In genomic region chr1:145991799-145992412, GRCh38 we compare ENCODE assay signal across 10 cellular contexts. TPM values are rescaled to one million over a fixed set of nuclear protein-coding genes. Genes with fewer than 3 reads are reported as not detected.
DNase-seq lines count a peak whose midpoint lies in the region; ATAC-seq, FAIRE-seq and TF ChIP-seq lines count a peak whose summit lies in the region.
"Had no signal": no experiment of that assay in that cellular context is flagged by ENCODE, and none has a peak within 500 bp of the region (broad histone marks: within the 10 kb centered on the region; RNA-seq: fewer than 3 reads in every experiment).

No MANE protein-coding gene starts in this region.

- H4K20me1 ChIP-seq in astrocyte (ENCODE audit: insufficient read depth, low read length) = peaks cover 27% of the 10 kb centered on the region

- H3K4me3 ChIP-seq in astrocyte (ENCODE audit: insufficient read depth, low read depth, low read length) (no peak overlapping the region), upper lobe of left lung (peak overlapping the region; percentile 70 to 89 (median 77))

- TF ChIP-seq CTCF in astrocyte (IDR thresholded peaks at IDR 0.05; ENCODE audit: insufficient read depth, low read depth, low read length) (no peak), upper lobe of left lung (IDR thresholded peaks at IDR 0.05) (no peak), GM13976 (IDR thresholded peaks at IDR 0.05; ENCODE audit: borderline replicate concordance, control extremely low read depth, extremely low read depth, insufficient read depth, missing control alignments) (no peak)

- H3K36me3 Mint-ChIP-seq in activated naive CD4-positive, alpha-beta T cell treated with anti-CD3 and anti-CD28 coated beads, Interleukin-2, amount 50 U/mL, for 24 hours = peaks cover 28% of the 10 kb centered on the region
- H3K36me3 Mint-ChIP-seq in astrocyte (ENCODE audit: low read depth, unreplicated experiment) = peaks cover 30% of the 10 kb centered on the region

- no peaks in the 10 kb centered on the region for H3K27me3 Mint-ChIP-seq in activated naive CD4-positive, alpha-beta T cell treated with anti-CD3 and anti-CD28 coated beads, Interleukin-2, amount 50 U/mL, for 24 hours
- no peaks in the 10 kb centered on the region for H3K27me3 Mint-ChIP-seq in astrocyte (ENCODE audit: low read depth, unreplicated experiment)

- in situ Hi-C loops in GM13976 (cut with MboI; ENCODE audit: low sequenced_read_pairs, unreplicated experiment) = loop anchor here (10.0 kb wide), 1 partner anchor 157 kb away; no protein-coding TSS in a partner anchor

- peaks cover 59% of the 10 kb centered on the region for H3K4me1 Mint-ChIP-seq in activated naive CD4-positive, alpha-beta T cell treated with anti-CD3 and anti-CD28 coated beads, Interleukin-2, amount 50 U/mL, for 24 hours
- peaks cover 8% of the 10 kb centered on the region for H3K4me1 Mint-ChIP-seq in astrocyte (ENCODE audit: low read depth, unreplicated experiment)

- no peaks in the 10 kb centered on the region for H3K9me3 Mint-ChIP-seq in activated naive CD4-positive, alpha-beta T cell treated with anti-CD3 and anti-CD28 coated beads, Interleukin-2, amount 50 U/mL, for 24 hours
- H3K9me3 Mint-ChIP-seq in astrocyte (ENCODE audit: unreplicated experiment) = no peaks in the 10 kb centered on the region

- no peak overlapping the region for H3K9ac ChIP-seq in astrocyte (ENCODE audit: low read length)

- H3K79me2 ChIP-seq in astrocyte (ENCODE audit: insufficient read depth, low read length) = peaks cover 28% of the 10 kb centered on the region

- TF ChIP-seq POLR2A in upper lobe of left lung (IDR thresholded peaks at IDR 0.05) = peak in 3 of 4 donors; percentile 31 to 80 (median 39)

- H3K27me3 ChIP-seq in astrocyte (ENCODE audit: insufficient read depth, low read length) (no peaks in the 10 kb centered on the region), upper lobe of left lung (no peaks in the 10 kb centered on the region)

- WGBS in upper lobe of left lung, 2 donors = 45 to 51% methylated on average over 9 of the region's 9 CpGs

- peaks cover 23% of the 10 kb centered on the region for H3K36me3 ChIP-seq in astrocyte (ENCODE audit: insufficient read depth, low read length)
- H3K36me3 ChIP-seq in upper lobe of left lung = peaks cover 26 to 43% (median 32%) of the 10 kb centered on the region in 4 donors

- H2AFZ ChIP-seq in astrocyte (ENCODE audit: low read depth, low read length) = no peak overlapping the region

- no peak overlapping the region for H3K4me2 ChIP-seq in astrocyte (ENCODE audit: low read length)

- no peaks in the 10 kb centered on the region for H3K9me3 ChIP-seq in astrocyte (ENCODE audit: insufficient read depth, low read depth, low read length)
- H3K9me3 ChIP-seq in upper lobe of left lung = no peaks in the 10 kb centered on the region

- peaks cover 16% of the 10 kb centered on the region for H3K4me1 ChIP-seq in astrocyte (ENCODE audit: insufficient read depth, low read length)
- H3K4me1 ChIP-seq in upper lobe of left lung = peaks cover 14 to 46% (median 26%) of the 10 kb centered on the region in 4 donors

- CTCF ChIA-PET in HEK293T (lab: Yijun Ruan, JAX) = interaction anchor here (0.8 to 3.0 kb wide), 2 partner anchors 14 to 16 kb away, joined by 3 to 13 read pairs; no protein-coding TSS in a partner anchor

- TF ChIP-seq EP300 in upper lobe of left lung (IDR thresholded peaks at IDR 0.05) = no peak

- no peak for DNase-seq in activated naive CD4-positive, alpha-beta T cell treated with Interleukin-2 at 50 U/mL for 16 hours
- no peak for DNase-seq in astrocyte (ENCODE audit: low read depth)
- peak; percentile 37 for DNase-seq in midbrain (lab: John Stamatoyannopoulos, UW)
- DNase-seq in upper lobe of left lung = peak in 1 of 2 donors; percentile 59
- no peak for DNase-seq in GM13976 (ENCODE audit: low spot score)
- DNase-seq in HEK293T (ENCODE audit: extremely low spot score) = no peak
- DNase-seq in NCI-H2227 (lab: John Stamatoyannopoulos, UW; ENCODE audit: unreplicated experiment) = no peak
- DNase-seq: stimulated activated CD4-positive, alpha-beta T cell treated with anti-CD3 and anti-CD28 coated beads, Interleukin-15, amount 100 ng/mL, for 24 hours had no signal

- no peak for ATAC-seq in upper lobe of left lung (ENCODE audit: low FRiP score in 2 of 2)

- POLR2A ChIA-PET in HEK293T (lab: Yijun Ruan, JAX) = interaction anchor here (0.6 to 8.2 kb wide), 8 partner anchors 11 to 64 kb away, joined by 3 to 115 read pairs (median 5); partner anchors contain the start of genes ANKRD34A, LIX1L, POLR3GL and RBM8A

- FAIRE-seq in astrocyte (lab: Jason Lieb, UNC) = no peak
- FAIRE-seq: colon had no signal

- H3K27ac Mint-ChIP-seq in activated naive CD4-positive, alpha-beta T cell treated with anti-CD3 and anti-CD28 coated beads, Interleukin-2, amount 50 U/mL, for 24 hours = peak overlapping the region; percentile 88
- peak overlapping the region; percentile 48 for H3K27ac Mint-ChIP-seq in astrocyte (ENCODE audit: unreplicated experiment)

- H3K4me3 Mint-ChIP-seq in activated naive CD4-positive, alpha-beta T cell treated with anti-CD3 and anti-CD28 coated beads, Interleukin-2, amount 50 U/mL, for 24 hours = peak overlapping the region; percentile 91
- H3K4me3 Mint-ChIP-seq in astrocyte (ENCODE audit: unreplicated experiment) = peak overlapping the region; percentile 100

- H3K27ac ChIP-seq in astrocyte (ENCODE audit: low read depth, low read length) (no peak overlapping the region), upper lobe of left lung (peak overlapping the region; percentile 93 to 96 (median 96))

TF ChIP-seq in HEK293T, 16 proteins besides CTCF, POLR2A, EP300 and RAD21:
- TF ChIP-seq ZNF384 (IDR thresholded peaks at IDR 0.05) = no peak
- TF ChIP-seq L3MBTL2 (conservative IDR thresholded peaks at IDR 0.05) = no peak
- TF ChIP-seq FOXK2 (IDR thresholded peaks at IDR 0.05) = no peak
- no peak for TF ChIP-seq FOXA1 (IDR thresholded peaks at IDR 0.05)
- TF ChIP-seq ARNT (IDR thresholded peaks at IDR 0.05) = no peak
- no peak for TF ChIP-seq ELF4 (IDR thresholded peaks at IDR 0.05)
- TF ChIP-seq PKNOX1 (IDR thresholded peaks at IDR 0.05) = no peak
- TF ChIP-seq HDGF (IDR thresholded peaks at IDR 0.05; ENCODE audit: borderline replicate concordance) = no peak
- TF ChIP-seq CTBP1 (IDR thresholded peaks at IDR 0.05; ENCODE audit: borderline replicate concordance) = no peak
- TF ChIP-seq LEF1 (IDR thresholded peaks at IDR 0.05; ENCODE audit: borderline replicate concordance) = no peak
- TF ChIP-seq SUZ12 (IDR thresholded peaks at IDR 0.05) = no peak
- TF ChIP-seq SP1 (IDR thresholded peaks at IDR 0.05) = no peak
- TF ChIP-seq NFRKB (IDR thresholded peaks at IDR 0.05) = no peak
- TF ChIP-seq FOXM1 (IDR thresholded peaks at IDR 0.05; ENCODE audit: borderline replicate concordance) = no peak
- no peak for TF ChIP-seq BHLHE40 (IDR thresholded peaks at IDR 0.05; ENCODE audit: borderline replicate concordance)
- no peak for TF ChIP-seq TARDBP (IDR thresholded peaks at IDR 0.05)

RNA-seq across cellular contexts. Expression of gene TXNIP, which starts 4.5 kb away (rescaled TPM):
- total RNA-seq in astrocyte = 157 and 217 TPM in 2 replicates
- total RNA-seq in upper lobe of left lung = 1,000 to 10,000 TPM in 3 of 6 donors, 100 to 1,000 TPM in 3; 703 to 1,481 (median 910) TPM

RNA-seq across cellular contexts. Expression of gene POLR3GL, which starts 27.4 kb away (rescaled TPM):
- total RNA-seq in astrocyte (19.2 and 20.5 TPM in 2 replicates), upper lobe of left lung (10 to 100 TPM; 18.7 to 25.7 (median 22.5) TPM)

RNA-seq across cellular contexts. Expression of gene ANKRD34A, which starts 27.5 kb away (rescaled TPM):
- total RNA-seq in astrocyte (5.8 and 6.3 TPM in 2 replicates), upper lobe of left lung (1 to 10 TPM in 2 of 6 donors, under 1 TPM in 4; 0.30 to 2.6 (median 0.73) TPM)

RNA-seq across cellular contexts. Expression of gene HJV, which starts 29.6 kb away (rescaled TPM):
- not detected in 2 replicates for total RNA-seq in astrocyte
- total RNA-seq in upper lobe of left lung = not detected

RNA-seq across cellular contexts. Expression of gene LIX1L, which starts 34.1 kb away (rescaled TPM):
- total RNA-seq in astrocyte = 35.4 and 37.2 TPM in 2 replicates
- 10 to 100 TPM in 5 of 6 donors, 1 to 10 TPM in 1; 5.2 to 35.6 (median 16.5) TPM for total RNA-seq in upper lobe of left lung
